Comparison of ENCODE assay signal across 18 cellular contexts in the genomic region with DNA sequence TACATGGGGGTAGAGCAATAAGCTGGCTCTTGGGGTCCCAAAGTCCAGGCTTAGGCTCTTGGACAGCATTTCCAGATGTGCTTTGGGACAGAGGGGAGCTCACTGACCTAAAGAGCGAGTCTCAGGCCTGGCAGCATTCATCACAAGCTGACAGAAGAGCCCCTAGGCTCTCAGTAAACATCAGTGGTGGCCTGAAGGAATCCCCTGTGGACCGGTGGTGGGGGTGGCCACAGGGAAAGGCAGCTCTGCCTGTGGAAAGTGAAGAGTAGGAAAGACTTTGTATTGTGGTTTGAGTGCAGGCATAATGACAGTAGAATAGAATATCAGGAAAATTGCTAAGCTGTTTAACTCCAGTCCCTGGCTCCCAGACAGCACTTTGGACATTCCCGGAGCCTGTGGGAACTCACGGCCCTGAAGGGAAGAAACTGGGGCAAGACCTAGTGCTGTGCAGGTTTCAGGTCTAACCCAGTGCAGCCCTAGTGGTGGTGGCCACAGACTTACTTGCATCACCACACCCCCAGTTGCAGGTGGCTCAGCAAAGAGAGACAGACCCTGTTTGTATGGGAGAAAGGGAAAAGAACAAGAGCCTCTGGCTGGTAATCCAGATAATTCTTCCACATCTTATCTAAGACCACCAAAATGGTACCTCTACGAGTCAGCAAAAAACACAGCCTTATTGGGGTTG.
DNase-seq lines count a peak whose midpoint lies in the region; ATAC-seq and TF ChIP-seq lines count a peak whose summit lies in the region.
"Had no signal": no experiment of that assay in that cellular context is flagged by ENCODE, and none has a peak within 500 bp of the region (broad histone marks: within the 10 kb centered on the region; RNA-seq: fewer than 3 reads in every experiment).

No MANE protein-coding gene starts in this region.

- TF ChIP-seq CTCF in VCaP (conservative IDR thresholded peaks at IDR 0.05) (no peak), gastrocnemius medialis (IDR thresholded peaks at IDR 0.05 in 4 of 5, conservative IDR thresholded peaks at IDR 0.05 in 1 of 5) (no peak)

- H3K27ac ChIP-seq in ACC112 (ENCODE audit: low read depth, low read length) = peak overlapping the region; percentile 31; the same call in 1 of the 2 replicates
- peak overlapping the region; percentile 74 for H3K27ac ChIP-seq in VCaP
- H3K27ac ChIP-seq in right cardiac atrium (ENCODE audit: low read length) = peak overlapping the region; percentile 6
- peak overlapping the region in 3 of 4 donors; percentile 27 to 53 (median 39) for H3K27ac ChIP-seq in gastrocnemius medialis
- H3K27ac ChIP-seq: foreskin keratinocyte, WERI-Rb-1 had no signal

- H3K4me1 ChIP-seq in ACC112 (ENCODE audit: control insufficient read depth, insufficient read depth, low read length, unreplicated experiment) (peaks cover 18% of the 10 kb centered on the region), right cardiac atrium (ENCODE audit: control insufficient read depth, insufficient read depth, low read length) (peaks cover 14% of the 10 kb centered on the region), gastrocnemius medialis (peaks cover 0 to 7% of the 10 kb centered on the region in 2 donors)
- H3K4me1 ChIP-seq: foreskin keratinocyte had no signal

- intact Hi-C loops in right cardiac atrium (cut with DNase I) = no loop called here
- intact Hi-C loops in gastrocnemius medialis (cut with DNase I; ENCODE audit: low total_unique reads) = no loop called here

- DNase-seq in right cardiac atrium (peak in 1 of 3 donors; percentile 5), gastrocnemius medialis (no peak), nucleus accumbens (lab: John Stamatoyannopoulos, UW) (no peak), hepatic stellate cell (ENCODE audit: low spot score) (no peak)
- DNase-seq: activated CD4-positive, alpha-beta T cell treated with anti-CD3 and anti-CD28 coated beads, Interleukin-2, amount 10 ng/mL, durations not matched to agents 24 days and 14 days; activated naive CD4-positive, alpha-beta T cell; activated T-cell treated with anti-CD3 and anti-CD28 coated beads, Interleukin-2, amount 50 U/mL, for 48 hours; hippocampal formation; natural killer cell; NCI-H1694; NCI-H446 treated with DMSO at 0.1 percent for 48 hours; stimulated activated naive CD4-positive, alpha-beta T cell treated with Interleukin-2 at 50 U/mL for 16 hours; WERI-Rb-1 had no signal

- no peak for ATAC-seq in right cardiac atrium
- ATAC-seq in gastrocnemius medialis = no peak
- no peak for ATAC-seq in GM21723 (IDR thresholded peaks at IDR 0.05; ENCODE audit: unreplicated experiment)
- ATAC-seq: natural killer cell, SK-N-SH treated with all-trans-retinoic acid at 6 μM for 48 hours had no signal

- H3K79me2 ChIP-seq in ACC112 (ENCODE audit: control insufficient read depth, insufficient read depth, low read length, unreplicated experiment) = no peaks in the 10 kb centered on the region

- in situ Hi-C loops in gastrocnemius medialis (cut with MboI; ENCODE audit: low sequenced_read_pairs in 4 of 4) = no loop called here

- H3K4me3 ChIP-seq in ACC112 (ENCODE audit: low read depth, low read length) (no peak overlapping the region), right cardiac atrium (ENCODE audit: low read length) (no peak overlapping the region), gastrocnemius medialis (no peak overlapping the region)

- peaks cover 9% of the 10 kb centered on the region; the same call in 1 of the 2 replicates for H3K36me3 ChIP-seq in ACC112 (ENCODE audit: insufficient read depth, low read length)
- H3K36me3 ChIP-seq in gastrocnemius medialis = peaks cover 0 to 8% of the 10 kb centered on the region in 2 donors
- H3K36me3 ChIP-seq: WERI-Rb-1 had no signal

- H3K9me3 ChIP-seq in right cardiac atrium (ENCODE audit: control insufficient read depth, low read length) (no peaks in the 10 kb centered on the region), gastrocnemius medialis (peaks cover 0 to 4% (median 0%) of the 10 kb centered on the region in 3 donors)

- WGBS in right cardiac atrium = 87% methylated on average over 5 of the region's 5 CpGs

- no peak overlapping the region for H2AFZ ChIP-seq in ACC112 (ENCODE audit: low read length, unreplicated experiment)

- H3K27me3 ChIP-seq in ACC112 (ENCODE audit: insufficient read depth, low read length) (no peaks in the 10 kb centered on the region), right cardiac atrium (ENCODE audit: control insufficient read depth, insufficient read depth) (no peaks in the 10 kb centered on the region), gastrocnemius medialis (no peaks in the 10 kb centered on the region)
- H3K27me3 ChIP-seq: foreskin keratinocyte had no signal

- TF ChIP-seq POLR2A in gastrocnemius medialis (IDR thresholded peaks at IDR 0.05) = no peak

Comparison
In these comparisons a context has a peak if more than half of its experiments do, and no peak if none do; other contexts are left out.
1. H3K27ac ChIP-seq: peak in every context shown above with its lines; median percentile 74 in VCaP; 39 in gastrocnemius medialis; 31 in ACC112; 6 in right cardiac atrium.